Comparison of ENCODE assay signal across 1 cellular context in genomic region chr1:70979879-70980278, GRCh38.
TF ChIP-seq lines count a peak whose summit lies in the region.

No MANE protein-coding gene starts in this region.

TF ChIP-seq in GM23338, 12 proteins besides CTCF, POLR2A, EP300 and RAD21 (continued from another document):
- TF ChIP-seq, protein P1, sequence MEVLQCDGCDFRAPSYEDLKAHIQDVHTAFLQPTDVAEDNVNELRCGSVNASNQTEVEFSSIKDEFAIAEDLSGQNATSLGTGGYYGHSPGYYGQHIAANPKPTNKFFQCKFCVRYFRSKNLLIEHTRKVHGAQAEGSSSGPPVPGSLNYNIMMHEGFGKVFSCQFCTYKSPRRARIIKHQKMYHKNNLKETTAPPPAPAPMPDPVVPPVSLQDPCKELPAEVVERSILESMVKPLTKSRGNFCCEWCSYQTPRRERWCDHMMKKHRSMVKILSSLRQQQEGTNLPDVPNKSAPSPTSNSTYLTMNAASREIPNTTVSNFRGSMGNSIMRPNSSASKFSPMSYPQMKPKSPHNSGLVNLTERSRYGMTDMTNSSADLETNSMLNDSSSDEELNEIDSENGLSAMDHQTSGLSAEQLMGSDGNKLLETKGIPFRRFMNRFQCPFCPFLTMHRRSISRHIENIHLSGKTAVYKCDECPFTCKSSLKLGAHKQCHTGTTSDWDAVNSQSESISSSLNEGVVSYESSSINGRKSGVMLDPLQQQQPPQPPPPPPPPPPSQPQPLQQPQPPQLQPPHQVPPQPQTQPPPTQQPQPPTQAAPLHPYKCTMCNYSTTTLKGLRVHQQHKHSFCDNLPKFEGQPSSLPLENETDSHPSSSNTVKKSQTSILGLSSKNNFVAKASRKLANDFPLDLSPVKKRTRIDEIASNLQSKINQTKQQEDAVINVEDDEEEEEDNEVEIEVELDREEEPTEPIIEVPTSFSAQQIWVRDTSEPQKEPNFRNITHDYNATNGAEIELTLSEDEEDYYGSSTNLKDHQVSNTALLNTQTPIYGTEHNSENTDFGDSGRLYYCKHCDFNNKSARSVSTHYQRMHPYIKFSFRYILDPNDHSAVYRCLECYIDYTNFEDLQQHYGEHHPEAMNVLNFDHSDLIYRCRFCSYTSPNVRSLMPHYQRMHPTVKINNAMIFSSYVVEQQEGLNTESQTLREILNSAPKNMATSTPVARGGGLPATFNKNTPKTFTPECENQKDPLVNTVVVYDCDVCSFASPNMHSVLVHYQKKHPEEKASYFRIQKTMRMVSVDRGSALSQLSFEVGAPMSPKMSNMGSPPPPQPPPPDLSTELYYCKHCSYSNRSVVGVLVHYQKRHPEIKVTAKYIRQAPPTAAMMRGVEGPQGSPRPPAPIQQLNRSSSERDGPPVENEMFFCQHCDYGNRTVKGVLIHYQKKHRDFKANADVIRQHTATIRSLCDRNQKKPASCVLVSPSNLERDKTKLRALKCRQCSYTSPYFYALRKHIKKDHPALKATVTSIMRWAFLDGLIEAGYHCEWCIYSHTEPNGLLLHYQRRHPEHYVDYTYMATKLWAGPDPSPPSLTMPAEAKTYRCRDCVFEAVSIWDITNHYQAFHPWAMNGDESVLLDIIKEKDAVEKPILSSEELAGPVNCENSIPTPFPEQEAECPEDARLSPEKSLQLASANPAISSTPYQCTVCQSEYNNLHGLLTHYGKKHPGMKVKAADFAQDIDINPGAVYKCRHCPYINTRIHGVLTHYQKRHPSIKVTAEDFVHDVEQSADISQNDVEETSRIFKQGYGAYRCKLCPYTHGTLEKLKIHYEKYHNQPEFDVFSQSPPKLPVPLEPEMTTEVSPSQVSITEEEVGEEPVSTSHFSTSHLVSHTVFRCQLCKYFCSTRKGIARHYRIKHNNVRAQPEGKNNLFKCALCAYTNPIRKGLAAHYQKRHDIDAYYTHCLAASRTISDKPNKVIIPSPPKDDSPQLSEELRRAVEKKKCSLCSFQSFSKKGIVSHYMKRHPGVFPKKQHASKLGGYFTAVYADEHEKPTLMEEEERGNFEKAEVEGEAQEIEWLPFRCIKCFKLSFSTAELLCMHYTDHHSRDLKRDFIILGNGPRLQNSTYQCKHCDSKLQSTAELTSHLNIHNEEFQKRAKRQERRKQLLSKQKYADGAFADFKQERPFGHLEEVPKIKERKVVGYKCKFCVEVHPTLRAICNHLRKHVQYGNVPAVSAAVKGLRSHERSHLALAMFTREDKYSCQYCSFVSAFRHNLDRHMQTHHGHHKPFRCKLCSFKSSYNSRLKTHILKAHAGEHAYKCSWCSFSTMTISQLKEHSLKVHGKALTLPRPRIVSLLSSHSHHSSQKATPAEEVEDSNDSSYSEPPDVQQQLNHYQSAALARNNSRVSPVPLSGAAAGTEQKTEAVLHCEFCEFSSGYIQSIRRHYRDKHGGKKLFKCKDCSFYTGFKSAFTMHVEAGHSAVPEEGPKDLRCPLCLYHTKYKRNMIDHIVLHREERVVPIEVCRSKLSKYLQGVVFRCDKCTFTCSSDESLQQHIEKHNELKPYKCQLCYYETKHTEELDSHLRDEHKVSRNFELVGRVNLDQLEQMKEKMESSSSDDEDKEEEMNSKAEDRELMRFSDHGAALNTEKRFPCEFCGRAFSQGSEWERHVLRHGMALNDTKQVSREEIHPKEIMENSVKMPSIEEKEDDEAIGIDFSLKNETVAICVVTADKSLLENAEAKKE (CRISPR knock-in tag; IDR thresholded peaks at IDR 0.05): no peak
